ENCODE assay signal across 8 cellular contexts in genomic region chr11:5690216-5690615, GRCh38. TPM values are rescaled to one million over a fixed set of nuclear protein-coding genes. Genes with fewer than 3 reads are reported as not detected.
DNase-seq lines count a peak whose midpoint lies in the region; ATAC-seq and TF ChIP-seq lines count a peak whose summit lies in the region.

No MANE protein-coding gene starts in this region.

- H3K9me3 ChIP-seq in muscle layer of duodenum (ENCODE audit: control insufficient read depth in 1 of 2, low read length in 2 of 2): no peaks in the 10 kb centered on the region

- H3K27ac ChIP-seq in muscle layer of duodenum (ENCODE audit: low read length): peak overlapping the region; percentile 98

- DNase-seq in AG09319 (ENCODE audit: extremely low read depth, low read depth) (peak; percentile 34), LHCN-M2 (ENCODE audit: low read depth) (peak; percentile 56), dermis blood vessel endothelial cell (peak; percentile 27), COLO829 (ENCODE audit: low spot score) (no peak), inferior parietal cortex (ENCODE audit: extremely low spot score) (no peak), DMS153 treated with DMSO at 0.1 percent for 48 hours (lab: John Stamatoyannopoulos, UW; ENCODE audit: unreplicated experiment) (no peak)

- no peaks in the 10 kb centered on the region for H3K27me3 ChIP-seq in muscle layer of duodenum (ENCODE audit: low read depth, low read length)

- H3K4me3 ChIP-seq in muscle layer of duodenum (ENCODE audit: low read depth in 1 of 2, low read length in 2 of 2): peak overlapping the region; percentile 68 to 91

- peaks cover 0 to 13% of the 10 kb centered on the region in 2 donors for H3K4me1 ChIP-seq in muscle layer of duodenum (ENCODE audit: control insufficient read depth in 1 of 2, insufficient read depth in 2 of 2, low read length in 2 of 2)

- no peaks in the 10 kb centered on the region for H3K36me3 ChIP-seq in muscle layer of duodenum (ENCODE audit: control insufficient read depth in 1 of 2, insufficient read depth in 2 of 2, low read length in 2 of 2)

- ATAC-seq in HG02798 (IDR thresholded peaks at IDR 0.05; ENCODE audit: poor library complexity, unreplicated experiment): no peak

- no peak for TF ChIP-seq CTCF in AG09319 (IDR thresholded peaks at IDR 0.05; ENCODE audit: low read depth, low read length)

RNA-seq across cellular contexts. Expression of gene TRIM22, which starts 0.6 kb away (rescaled TPM):
- total RNA-seq in LHCN-M2 (2014; rRNA removed): 71.6 and 90.5 TPM in 2 replicates
- polyA plus RNA-seq in LHCN-M2 (2012): 52.9 TPM
- total RNA-seq in dermis blood vessel endothelial cell: 133 and 143 TPM in 2 replicates

RNA-seq across cellular contexts. Expression of gene TRIM5, which starts 5.3 kb away (rescaled TPM):
- total RNA-seq in LHCN-M2 (2014; rRNA removed) (31.5 and 36.0 TPM in 2 replicates), dermis blood vessel endothelial cell (83.0 and 86.6 TPM in 2 replicates)
- polyA plus RNA-seq in LHCN-M2 (2012): 16.8 TPM

RNA-seq across cellular contexts. Expression of gene OR56B1, which starts 46.0 kb away (rescaled TPM):
- total RNA-seq in LHCN-M2 (2014; rRNA removed) (not detected in 2 replicates), dermis blood vessel endothelial cell (not detected in 2 replicates)
- polyA plus RNA-seq in LHCN-M2 (2012): not detected

Comparison
In these comparisons a context has a peak if more than half of its experiments do, and no peak if none do; other contexts are left out.
1. DNase-seq: peak in AG09319 (single experiment), LHCN-M2 (single experiment) and dermis blood vessel endothelial cell (single experiment); none in COLO829 (single experiment), inferior parietal cortex (single experiment) and DMS153 treated with DMSO at 0.1 percent for 48 hours (single experiment).